8 cellular contexts compared by ENCODE assay signal in genomic region chr15:91866971-91867372, GRCh38. TPM values are rescaled to one million over a fixed set of nuclear protein-coding genes. Genes with fewer than 3 reads are reported as not detected.
DNase-seq lines count a peak whose midpoint lies in the region; ATAC-seq and TF ChIP-seq lines count a peak whose summit lies in the region.

No MANE protein-coding gene starts in this region.

- H3K4me1 ChIP-seq in fibroblast of lung (ENCODE audit: control insufficient read depth, extremely low read depth, insufficient read depth, low read length) (peaks cover 28% of the 10 kb centered on the region), sigmoid colon (peaks cover 0 to 15% (median 15%) of the 10 kb centered on the region in 4 donors)

- H3K9me3 ChIP-seq in fibroblast of lung (ENCODE audit: control insufficient read depth, insufficient read depth, low read depth, low read length) (no peaks in the 10 kb centered on the region), sigmoid colon (no peaks in the 10 kb centered on the region)

- peak overlapping the region; percentile 85 for H3K4me2 ChIP-seq in fibroblast of lung (ENCODE audit: extremely low read depth, insufficient read depth, low read length)

- no peak for TF ChIP-seq POLR2A in sigmoid colon (IDR thresholded peaks at IDR 0.05)

- H3K4me3 Mint-ChIP-seq in activated CD4-positive, alpha-beta T cell treated with anti-CD3 and anti-CD28 coated beads for 36 hours, result no peak overlapping the region

- no peak overlapping the region for H3K4me3 ChIP-seq in fibroblast of lung (replicated peaks in 1 of 4; ENCODE audit: control extremely low read depth in 1 of 4, insufficient read depth in 1 of 4, low read depth in 3 of 4, low read length in 4 of 4)
- H3K4me3 ChIP-seq in sigmoid colon, result no peak overlapping the region

- intact Hi-C loops in sigmoid colon (cut with DNase I), result no loop called here
- intact Hi-C loops in activated CD4-positive, alpha-beta T cell treated with anti-CD3 and anti-CD28 coated beads for 36 hours (cut with DNase I, micrococcal nuclease), result no loop called here

- no peaks in the 10 kb centered on the region for H3K27me3 ChIP-seq in fibroblast of lung (ENCODE audit: control insufficient read depth, insufficient read depth, low read length)
- no peaks in the 10 kb centered on the region for H3K27me3 ChIP-seq in sigmoid colon

- H3K9me3 Mint-ChIP-seq in activated CD4-positive, alpha-beta T cell treated with anti-CD3 and anti-CD28 coated beads for 36 hours (ENCODE audit: low read depth), result no peaks in the 10 kb centered on the region

- WGBS in sigmoid colon, 2 donors, result 79 to 84% methylated on average over 8 of the region's 8 CpGs

- peak overlapping the region; percentile 37 for H2AFZ ChIP-seq in fibroblast of lung (ENCODE audit: low read length)

- H3K27ac ChIP-seq in fibroblast of lung (ENCODE audit: insufficient read depth, low read length) (peak overlapping the region; percentile 85), sigmoid colon (peak overlapping the region; percentile 20 to 84 (median 71))

- CTCF ChIA-PET in activated CD4-positive, alpha-beta T cell treated with anti-CD3 and anti-CD28 coated beads for 36 hours (lab: Charles Lee), result interaction anchor here (0.6 to 1.4 kb wide), 3 partner anchors 9 to 209 kb away, joined by 3 to 4 read pairs (median 4); no protein-coding TSS in a partner anchor

- H4K20me1 ChIP-seq in fibroblast of lung (ENCODE audit: control insufficient read depth, extremely low read depth, insufficient read depth, low read length), result no peaks in the 10 kb centered on the region

- POLR2A ChIA-PET in activated CD4-positive, alpha-beta T cell treated with anti-CD3 and anti-CD28 coated beads for 36 hours (lab: Charles Lee), result no interaction called here

- TF ChIP-seq EP300 in sigmoid colon (IDR thresholded peaks at IDR 0.05), result no peak

- ATAC-seq in HG02763 (IDR thresholded peaks at IDR 0.05; ENCODE audit: unreplicated experiment) (no peak), HG02759 (IDR thresholded peaks at IDR 0.05; ENCODE audit: unreplicated experiment) (no peak), GM19351 (IDR thresholded peaks at IDR 0.05; ENCODE audit: unreplicated experiment) (no peak)
- no peak for ATAC-seq in activated CD4-positive, alpha-beta T cell treated with anti-CD3 and anti-CD28 coated beads for 36 hours

- peaks cover 4% of the 10 kb centered on the region for H3K79me2 ChIP-seq in fibroblast of lung (ENCODE audit: control insufficient read depth, insufficient read depth, low read length)

- no peaks in the 10 kb centered on the region for H3K27me3 Mint-ChIP-seq in activated CD4-positive, alpha-beta T cell treated with anti-CD3 and anti-CD28 coated beads for 36 hours

- no peak overlapping the region for H3K9ac ChIP-seq in fibroblast of lung (ENCODE audit: insufficient read depth, low read length)

- H3K4me1 Mint-ChIP-seq in activated CD4-positive, alpha-beta T cell treated with anti-CD3 and anti-CD28 coated beads for 36 hours, result peaks cover 69% of the 10 kb centered on the region

- H3K36me3 Mint-ChIP-seq in activated CD4-positive, alpha-beta T cell treated with anti-CD3 and anti-CD28 coated beads for 36 hours (ENCODE audit: low read depth), result no peaks in the 10 kb centered on the region

- DNase-seq in DMS79 treated with DMSO at 0.1 percent for 48 hours (lab: John Stamatoyannopoulos, UW), result peak; percentile 87
- DNase-seq in NCI-H510A treated with DMSO at 0.1 percent for 48 hours (lab: John Stamatoyannopoulos, UW), result peak; percentile 62
- DNase-seq in fibroblast of lung (ENCODE audit: low read depth in 2 of 2), result peak; percentile 32 to 69
- DNase-seq in sigmoid colon, result no peak
- no peak for DNase-seq in activated CD4-positive, alpha-beta T cell treated with anti-CD3 and anti-CD28 coated beads for 36 hours

- H3K27ac Mint-ChIP-seq in activated CD4-positive, alpha-beta T cell treated with anti-CD3 and anti-CD28 coated beads for 36 hours, result no peak overlapping the region

- H3K36me3 ChIP-seq in fibroblast of lung (ENCODE audit: control insufficient read depth, insufficient read depth, low read length) (no peaks in the 10 kb centered on the region), sigmoid colon (no peaks in the 10 kb centered on the region)

- TF ChIP-seq CTCF in fibroblast of lung (conservative IDR thresholded peaks at IDR 0.05 in 1 of 2, IDR thresholded peaks at IDR 0.05 in 1 of 2; ENCODE audit: low read depth in 1 of 2, low read length in 2 of 2) (no peak), sigmoid colon (IDR thresholded peaks at IDR 0.05) (no peak)

RNA-seq across cellular contexts. Expression of gene SLCO3A1, which starts 13.5 kb away (rescaled TPM):
- 7.7 and 8.1 TPM in 2 replicates for total RNA-seq in fibroblast of lung
- polyA plus RNA-seq in fibroblast of lung, result 16.8 and 28.1 TPM in 2 replicates
- polyA plus RNA-seq in fibroblast of lung (2012), result 17.0 and 21.7 TPM in 2 replicates
- polyA minus RNA-seq in fibroblast of lung (ENCODE audit: low replicate concordance), result 60.6 and 152 TPM in 2 replicates
- total RNA-seq in sigmoid colon, result 1 to 10 TPM; 3.7 to 5.7 (median 5.1) TPM
- 10 to 100 TPM in 1 of 3 donors, 1 to 10 TPM in 2; 1.4 to 10.5 (median 2.4) TPM for polyA plus RNA-seq in sigmoid colon
- total RNA-seq in activated CD4-positive, alpha-beta T cell treated with anti-CD3 and anti-CD28 coated beads for 36 hours, result 1 to 10 TPM; 5.6 to 5.8 TPM

Comparison
In these comparisons a context has a peak if more than half of its experiments do, and no peak if none do; other contexts are left out.
1. DNase-seq: peak in DMS79 treated with DMSO at 0.1 percent for 48 hours (single experiment), NCI-H510A treated with DMSO at 0.1 percent for 48 hours (single experiment) and fibroblast of lung (2 of 2); none in sigmoid colon (single experiment) and activated CD4-positive, alpha-beta T cell treated with anti-CD3 and anti-CD28 coated beads for 36 hours (single experiment).